ENCODE assay signal across 17 cellular contexts in the genomic region with DNA sequence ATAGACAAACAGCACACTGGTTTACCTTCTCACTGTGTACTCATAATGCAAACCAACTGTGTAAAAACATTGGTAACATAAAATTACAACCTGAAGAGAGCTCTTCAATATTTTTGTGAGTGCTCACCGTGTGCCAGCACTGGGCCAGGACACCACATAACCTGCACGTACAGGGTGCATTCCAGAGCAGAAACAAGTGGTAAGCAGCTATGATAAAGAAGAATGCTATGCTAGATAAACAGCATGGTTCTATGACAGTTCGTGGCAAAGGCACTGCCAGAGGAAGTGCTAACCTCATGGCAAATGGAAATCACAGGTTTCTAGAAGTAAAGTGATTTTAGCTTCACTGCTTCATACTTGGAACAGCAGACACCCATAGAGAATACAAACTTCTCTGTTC.
DNase-seq lines count a peak whose midpoint lies in the region; ATAC-seq and TF ChIP-seq lines count a peak whose summit lies in the region.
"Had no signal": no experiment of that assay in that cellular context is flagged by ENCODE, and none has a peak within 500 bp of the region (broad histone marks: within the 10 kb centered on the region; RNA-seq: fewer than 3 reads in every experiment).

No MANE protein-coding gene starts in this region.

- TF ChIP-seq POLR2A in vagina (IDR thresholded peaks at IDR 0.05): no peak

- no peak for TF ChIP-seq CTCF in astrocyte of the spinal cord (IDR thresholded peaks at IDR 0.05; ENCODE audit: low read depth, low read length)
- TF ChIP-seq CTCF in vagina (IDR thresholded peaks at IDR 0.05): no peak

- H2AK5ac ChIP-seq in trophoblast cell (ENCODE audit: low read length): no peak overlapping the region

- H3K9ac ChIP-seq in Karpas-422 (ENCODE audit: low read length) (no peak overlapping the region), trophoblast cell (ENCODE audit: low read length) (no peak overlapping the region)

- H3K4me2 ChIP-seq in Karpas-422 (ENCODE audit: low read depth, low read length, poor library complexity, severe bottlenecking): no peak overlapping the region
- no peak overlapping the region for H3K4me2 ChIP-seq in trophoblast cell (ENCODE audit: low read length)

- no peaks in the 10 kb centered on the region for H3K79me1 ChIP-seq in trophoblast cell (ENCODE audit: low read length)

- H3K18ac ChIP-seq in trophoblast cell (ENCODE audit: low read length): no peak overlapping the region

- no peaks in the 10 kb centered on the region for H3K9me2 ChIP-seq in Karpas-422 (replicated peaks; ENCODE audit: insufficient read depth, low read length)

- DNase-seq in EH (ENCODE audit: low read depth) (peak; percentile 3), Karpas-422 (no peak), astrocyte of the spinal cord (ENCODE audit: low read depth, low spot score) (peak; percentile 22), trophoblast cell (peak; percentile 51 to 77), vagina (ENCODE audit: extremely low spot score in 2 of 2) (no peak), ecto neural progenitor cell (ENCODE audit: low spot score) (no peak), DMS53 treated with DMSO at 0.1 percent for 48 hours (lab: John Stamatoyannopoulos, UW; ENCODE audit: unreplicated experiment) (no peak)
- DNase-seq: activated CD4-positive, alpha-beta T cell treated with anti-CD3 and anti-CD28 coated beads for 48 hours; DND-41; erythroblast; left colon; NCI-H1930; NCI-H526; pancreas; stimulated activated naive CD8-positive, alpha-beta T cell treated with anti-CD3 and anti-CD28 coated beads, Interleukin-15, amount 100 ng/mL, for 72 hours had no signal

- no peak overlapping the region for H3K23ac ChIP-seq in trophoblast cell (ENCODE audit: low read length)

- H4K20me1 ChIP-seq in Karpas-422 (ENCODE audit: insufficient read depth, low read depth, low read length): no peaks in the 10 kb centered on the region

- H3K27me3 ChIP-seq in Karpas-422 (ENCODE audit: low read length): no peaks in the 10 kb centered on the region
- no peaks in the 10 kb centered on the region for H3K27me3 ChIP-seq in trophoblast cell (ENCODE audit: insufficient read depth, low read length)
- H3K27me3 ChIP-seq in vagina: no peaks in the 10 kb centered on the region

- H3K14ac ChIP-seq in trophoblast cell (ENCODE audit: low read length): no peak overlapping the region

- no peak overlapping the region for H4K91ac ChIP-seq in trophoblast cell (ENCODE audit: low read depth, low read length)

- H3K27ac ChIP-seq in Karpas-422 (ENCODE audit: low read length) (no peak overlapping the region), trophoblast cell (ENCODE audit: low read depth, low read length) (no peak overlapping the region), vagina (no peak overlapping the region)
- H3K27ac ChIP-seq: pancreas had no signal

- H3K9me3 ChIP-seq in Karpas-422 (ENCODE audit: low read length) (no peaks in the 10 kb centered on the region), trophoblast cell (ENCODE audit: insufficient read depth, low read depth, low read length) (no peaks in the 10 kb centered on the region), vagina (no peaks in the 10 kb centered on the region)
- H3K9me3 ChIP-seq: pancreas had no signal

- H2BK5ac ChIP-seq in trophoblast cell (ENCODE audit: low read depth, low read length, poor library complexity): no peak overlapping the region

- no peak overlapping the region for H4K8ac ChIP-seq in trophoblast cell (ENCODE audit: low read depth, low read length)

- H3K4me3 ChIP-seq in Karpas-422 (ENCODE audit: low read length): no peak overlapping the region
- no peak overlapping the region for H3K4me3 ChIP-seq in astrocyte of the spinal cord (ENCODE audit: low read depth, low read length)
- H3K4me3 ChIP-seq in trophoblast cell (ENCODE audit: low read depth, low read length): no peak overlapping the region
- no peak overlapping the region for H3K4me3 ChIP-seq in vagina
- H3K4me3 ChIP-seq: GM12878, pancreas had no signal

- no peaks in the 10 kb centered on the region for H3K36me3 ChIP-seq in Karpas-422 (ENCODE audit: insufficient read depth, low read length)
- H3K36me3 ChIP-seq in trophoblast cell (ENCODE audit: control insufficient read depth in 1 of 2, insufficient read depth in 2 of 2, low read length in 2 of 2): no peaks in the 10 kb centered on the region
- no peaks in the 10 kb centered on the region for H3K36me3 ChIP-seq in vagina
- H3K36me3 ChIP-seq: pancreas had no signal

- H3K4ac ChIP-seq in trophoblast cell (ENCODE audit: low read depth, low read length): no peak overlapping the region

- WGBS in trophoblast cell (ENCODE audit: extremely low coverage, insufficient coverage, insufficient read length): no CpG with 5 or more reads among the region's 3 CpGs

- H4K12ac ChIP-seq in trophoblast cell (ENCODE audit: low read depth, low read length): no peak overlapping the region

- intact Hi-C loops in vagina (cut with DNase I): no loop called here

- 0 out of 2 replicates have a peak overlapping the region, but pooled peaks have one; percentile 33 for H2AFZ ChIP-seq in Karpas-422 (ENCODE audit: low read length)
- H2AFZ ChIP-seq in trophoblast cell (ENCODE audit: insufficient read depth, low read length, poor library complexity): no peak overlapping the region

- in situ Hi-C loops in astrocyte of the spinal cord (cut with HindIII; ENCODE audit: low sequenced_read_pairs): no loop called here

- no peak for ATAC-seq in HG03108 (IDR thresholded peaks at IDR 0.05; ENCODE audit: unreplicated experiment)
- ATAC-seq: GM12878; left colon; pancreas; stimulated activated naive CD8-positive, alpha-beta T cell treated with anti-CD3 and anti-CD28 coated beads, Interleukin-15, amount 100 ng/mL, for 72 hours had no signal

- H3K79me2 ChIP-seq in Karpas-422 (ENCODE audit: low read length) (no peaks in the 10 kb centered on the region), trophoblast cell (ENCODE audit: control insufficient read depth, insufficient read depth, low read length, poor library complexity) (no peaks in the 10 kb centered on the region)

- H3K4me1 ChIP-seq in Karpas-422 (ENCODE audit: low read length): no peaks in the 10 kb centered on the region
- no peaks in the 10 kb centered on the region for H3K4me1 ChIP-seq in trophoblast cell (ENCODE audit: control insufficient read depth in 1 of 2, insufficient read depth in 2 of 2, low read length in 2 of 2)
- peaks cover 14% of the 10 kb centered on the region for H3K4me1 ChIP-seq in vagina
- H3K4me1 ChIP-seq: pancreas had no signal

- H2BK12ac ChIP-seq in trophoblast cell (ENCODE audit: low read length): no peak overlapping the region

- no peak overlapping the region for H2BK120ac ChIP-seq in trophoblast cell (ENCODE audit: insufficient read depth, low read length, poor library complexity)

Comparison
In these comparisons a context has a peak if more than half of its experiments do, and no peak if none do; other contexts are left out.
1. DNase-seq: peak in EH (single experiment), astrocyte of the spinal cord (single experiment) and trophoblast cell (2 of 2); none in Karpas-422 (single experiment), vagina (0 of 2), ecto neural progenitor cell (single experiment) and DMS53 treated with DMSO at 0.1 percent for 48 hours (single experiment).